In genomic region chr2:108988796-108989713, GRCh38 we compare ENCODE assay signal across 8 cellular contexts. TPM values are rescaled to one million over a fixed set of nuclear protein-coding genes. Genes with fewer than 3 reads are reported as not detected.
A peak's percentile ranks its signal among the peaks of the same experiment; 100 is the strongest.
DNase-seq lines count a peak whose midpoint lies in the region; ATAC-seq, FAIRE-seq and TF ChIP-seq lines count a peak whose summit lies in the region.

EDAR (minus strand) TSS chr2:108989220; CDS start chr2:108931014, 58,206 bp downstream.

- no peaks in the 10 kb centered on the region for H3K9me3 ChIP-seq in CD4-positive, CD25-positive, alpha-beta regulatory T cell (ENCODE audit: control insufficient read depth in 2 of 2, low read length in 2 of 2)
- H3K9me3 ChIP-seq in body of pancreas = no peaks in the 10 kb centered on the region
- H3K9me3 ChIP-seq in kidney (ENCODE audit: control insufficient read depth in 1 of 2, low read length in 2 of 2) = no peaks in the 10 kb centered on the region

- peaks cover 9% of the 10 kb centered on the region for H3K4me1 ChIP-seq in CD4-positive, CD25-positive, alpha-beta regulatory T cell (ENCODE audit: control insufficient read depth, insufficient read depth, low read length, poor library complexity, severe bottlenecking)
- peaks cover 6% of the 10 kb centered on the region for H3K4me1 ChIP-seq in body of pancreas
- H3K4me1 ChIP-seq in kidney (ENCODE audit: control insufficient read depth in 1 of 2, insufficient read depth in 1 of 2, low read depth in 1 of 2, low read length in 2 of 2) = peaks cover 0 to 16% of the 10 kb centered on the region in 2 donors

- no peaks in the 10 kb centered on the region for H3K36me3 Mint-ChIP-seq in CD4-positive, CD25-positive, alpha-beta regulatory T cell

- H3K9me3 Mint-ChIP-seq in CD4-positive, CD25-positive, alpha-beta regulatory T cell = no peaks in the 10 kb centered on the region

- intact Hi-C loops in body of pancreas (cut with DNase I) (no loop called here), kidney (cut with DNase I) (no loop called here)

- H3K4me3 Mint-ChIP-seq in CD4-positive, CD25-positive, alpha-beta regulatory T cell = peak within 1 kb of the TSS; percentile 71 to 88 (median 82)

- H3K27ac Mint-ChIP-seq in CD4-positive, CD25-positive, alpha-beta regulatory T cell = peak within 1 kb of the TSS; percentile 83 to 90 (median 88)

- ATAC-seq in CD4-positive, CD25-positive, alpha-beta regulatory T cell (ENCODE audit: low read depth in 2 of 2) = peak; percentile 55 to 59
- ATAC-seq in body of pancreas (peak; percentile 89), GM19467 (IDR thresholded peaks at IDR 0.05; ENCODE audit: unreplicated experiment) (no peak)

- DNase-seq in CD4-positive, CD25-positive, alpha-beta regulatory T cell = peak in 2 of 3 donors; percentile 25 to 37
- peak; percentile 49 for DNase-seq in HT-29 (ENCODE audit: low spot score)
- DNase-seq in T follicular helper cell (ENCODE audit: low read depth) = peak; percentile 34
- DNase-seq in body of pancreas = peak; percentile 50 to 67 (median 64)
- no peak for DNase-seq in kidney
- peak; percentile 5 for DNase-seq in stimulated activated CD8-positive, alpha-beta memory T cell treated with anti-CD3 and anti-CD28 coated beads, Interleukin-15, amount 100 ng/mL, for 24 hours (ENCODE audit: low read depth)
- DNase-seq in NOMO-1 treated with DMSO at 0.1 percent for 48 hours (lab: John Stamatoyannopoulos, UW; ENCODE audit: unreplicated experiment) = no peak

- peaks cover 30% of the 10 kb centered on the region for H3K27me3 Mint-ChIP-seq in CD4-positive, CD25-positive, alpha-beta regulatory T cell

- peak within 1 kb of the TSS in 1 of 2 donors; percentile 52 for H3K9ac ChIP-seq in kidney (ENCODE audit: low read length in 2 of 2)

- TF ChIP-seq POLR2A in body of pancreas (IDR thresholded peaks at IDR 0.05) = no peak

- no peak within 1 kb of the TSS for H3K27ac ChIP-seq in CD4-positive, CD25-positive, alpha-beta regulatory T cell (ENCODE audit: insufficient read depth, low read length, poor library complexity, severe bottlenecking)
- H3K27ac ChIP-seq in body of pancreas (no peak within 1 kb of the TSS), kidney (ENCODE audit: low read depth in 2 of 2, low read length in 2 of 2) (peak within 1 kb of the TSS in 1 of 2 donors; percentile 29)

- H3K4me1 Mint-ChIP-seq in CD4-positive, CD25-positive, alpha-beta regulatory T cell = peaks cover 10 to 64% (median 11%) of the 10 kb centered on the region in 4 donors

- H3K27me3 ChIP-seq in CD4-positive, CD25-positive, alpha-beta regulatory T cell (ENCODE audit: control insufficient read depth, insufficient read depth, low read length) = no peaks in the 10 kb centered on the region
- no peaks in the 10 kb centered on the region for H3K27me3 ChIP-seq in body of pancreas

- no peak for FAIRE-seq in kidney (lab: Jason Lieb, UNC)

- H3K4me3 ChIP-seq in CD4-positive, CD25-positive, alpha-beta regulatory T cell (ENCODE audit: low read depth, low read length) = peak within 1 kb of the TSS; percentile 61
- H3K4me3 ChIP-seq in body of pancreas = no peak within 1 kb of the TSS
- H3K4me3 ChIP-seq in kidney (ENCODE audit: low read length in 2 of 2) = peak within 1 kb of the TSS; percentile 59 to 67

- H3K36me3 ChIP-seq in CD4-positive, CD25-positive, alpha-beta regulatory T cell (ENCODE audit: control insufficient read depth, insufficient read depth, low read length) = no peaks in the 10 kb centered on the region
- H3K36me3 ChIP-seq in body of pancreas (replicated peaks in 1 of 2; ENCODE audit: insufficient read depth in 1 of 2, low read depth in 2 of 2) = no peaks in the 10 kb centered on the region
- no peaks in the 10 kb centered on the region for H3K36me3 ChIP-seq in kidney (ENCODE audit: control insufficient read depth in 1 of 2, insufficient read depth in 2 of 2, low read length in 2 of 2)

- TF ChIP-seq CTCF in body of pancreas (IDR thresholded peaks at IDR 0.05) (peak in 6 of 7 experiments; percentile 32 to 64 (median 58)), kidney (IDR thresholded peaks at IDR 0.05; ENCODE audit: borderline replicate concordance, extremely low read depth, insufficient read depth) (peak; percentile 68)

- 9 to 15% methylated on average over 20 of the region's 20 CpGs for WGBS in body of pancreas, 2 donors

RNA-seq across cellular contexts. Expression of gene EDAR, which starts in this region (rescaled TPM):
- 3.2 TPM for total RNA-seq in CD4-positive, CD25-positive, alpha-beta regulatory T cell
- polyA plus RNA-seq in CD4-positive, CD25-positive, alpha-beta regulatory T cell = 1 to 10 TPM; 1.4 to 6.7 (median 2.6) TPM
- total RNA-seq in HT-29 (2014; rRNA removed; shearing (Covaris generic)) = not detected in 2 replicates
- total RNA-seq in body of pancreas (not detected), kidney (3.1 TPM)
- polyA plus RNA-seq in kidney (ENCODE audit: insufficient read depth, low read depth, low replicate concordance) = 0.17 TPM

Comparison
In these comparisons a context has a peak if more than half of its experiments do, and no peak if none do; other contexts are left out.
1. Peak in DNase-seq in HT-29; RNA of the gene not detected or under 1 TPM.
2. Peak in DNase-seq and ATAC-seq in body of pancreas; RNA of the gene not detected or under 1 TPM.
3. DNase-seq: peak in CD4-positive, CD25-positive, alpha-beta regulatory T cell (2 of 3), T follicular helper cell (single experiment) and stimulated activated CD8-positive, alpha-beta memory T cell treated with anti-CD3 and anti-CD28 coated beads, Interleukin-15, amount 100 ng/mL, for 24 hours (single experiment); none in kidney (single experiment) and NOMO-1 treated with DMSO at 0.1 percent for 48 hours (single experiment).
4. H3K4me3 ChIP-seq: peak in CD4-positive, CD25-positive, alpha-beta regulatory T cell (single experiment) and kidney (2 of 2); none in body of pancreas (0 of 2).